17 cellular contexts compared by ENCODE assay signal in genomic region chr1:2112280-2112701, GRCh38.
DNase-seq lines count a peak whose midpoint lies in the region; ATAC-seq, FAIRE-seq and TF ChIP-seq lines count a peak whose summit lies in the region.
"Had no signal": no experiment of that assay in that cellular context is flagged by ENCODE, and none has a peak within 500 bp of the region (broad histone marks: within the 10 kb centered on the region; RNA-seq: fewer than 3 reads in every experiment).

No MANE protein-coding gene starts in this region.

- peaks cover 13 to 42% of the 10 kb centered on the region in 2 donors for H3K4me1 Mint-ChIP-seq in stimulated activated naive B cell treated with anti-CD40 and anti-IgM and Interleukin-4, amounts not matched to agents 10 μg/mL and 1 μg/mL and 100 μg/mL, for 72 hours

- TF ChIP-seq EP300 in GM12878 (IDR thresholded peaks at IDR 0.05; ENCODE audit: borderline replicate concordance in 1 of 2, control insufficient read depth in 1 of 2, low read depth in 2 of 2, low read length in 2 of 2), result no peak

- in situ Hi-C loops in GM12878 (cut with MboI), result no loop called here

- no peak for TF ChIP-seq RAD21 in GM12878 (IDR thresholded peaks at IDR 0.05; ENCODE audit: insufficient read depth, low read depth, low read length)

- no peaks in the 10 kb centered on the region for H3K9me3 Mint-ChIP-seq in stimulated activated naive B cell treated with anti-CD40 and anti-IgM and Interleukin-4, amounts not matched to agents 10 μg/mL and 1 μg/mL and 100 μg/mL, for 72 hours
- H3K9me3 Mint-ChIP-seq: activated naive CD4-positive, alpha-beta T cell treated with anti-CD3 and anti-CD28 coated beads, Interleukin-2, amount 50 U/mL, for 72 hours; effector memory CD8-positive, alpha-beta T cell; H9 had no signal

- no peaks in the 10 kb centered on the region for H3K9me3 ChIP-seq in right atrium auricular region
- no peaks in the 10 kb centered on the region for H3K9me3 ChIP-seq in GM12878 (replicated peaks; ENCODE audit: control insufficient read depth, insufficient read depth, low read length)
- H3K9me3 ChIP-seq: vagina had no signal

- H3K79me2 ChIP-seq in GM12878 (ENCODE audit: control insufficient read depth, insufficient read depth, low read length), result no peaks in the 10 kb centered on the region

- DNase-seq in Right ventricle myocardium superior (peak; percentile 16), right atrium auricular region (ENCODE audit: low spot score) (no peak), NAMALWA (ENCODE audit: low spot score) (peak; percentile 80), GM12878 (ENCODE audit: low read depth, low spot score) (peak; percentile 28), foreskin melanocyte (no peak)
- peak; percentile 45 for DNase-seq in stimulated activated naive B cell treated with anti-CD40 and anti-IgM and Interleukin-4, amounts not matched to agents 10 μg/mL and 1 μg/mL and 100 μg/mL, for 72 hours
- DNase-seq in activated CD4-positive, alpha-beta T cell treated with anti-CD3 and anti-CD28 coated beads for 48 hours, result no peak
- DNase-seq: activated T-cell treated with anti-CD3 and anti-CD28 coated beads for 4 hours; effector memory CD8-positive, alpha-beta T cell; H9; mammary epithelial cell; stimulated activated naive CD4-positive, alpha-beta T cell treated with Interleukin-2 at 50 U/mL for 16 hours had no signal

- TF ChIP-seq CTCF in right atrium auricular region (IDR thresholded peaks at IDR 0.05) (no peak), GM12878 (IDR thresholded peaks at IDR 0.05 in 2 of 3, conservative IDR thresholded peaks at IDR 0.05 in 1 of 3; ENCODE audit: control insufficient read depth in 2 of 3, extremely low read depth in 1 of 3, insufficient read depth in 1 of 3, low read depth in 3 of 3, low read length in 3 of 3) (no peak)

- no peaks in the 10 kb centered on the region for H4K20me1 ChIP-seq in GM12878 (ENCODE audit: control insufficient read depth, insufficient read depth)

- CTCF ChIA-PET in GM12878 (lab: Yijun Ruan, JAX), result no interaction called here

- H3K9ac ChIP-seq in GM12878 (ENCODE audit: control insufficient read depth, insufficient read depth, low read length), result peak overlapping the region; percentile 14; the same call in 1 of the 2 replicates

- no TSS peak for BruUV-seq in GM12878 (replicated peaks; lab: Mats Ljungman, UMichigan)

- peak overlapping the region; percentile 56 to 71 for H3K4me3 Mint-ChIP-seq in stimulated activated naive B cell treated with anti-CD40 and anti-IgM and Interleukin-4, amounts not matched to agents 10 μg/mL and 1 μg/mL and 100 μg/mL, for 72 hours
- H3K4me3 Mint-ChIP-seq: effector memory CD8-positive, alpha-beta T cell; H9 had no signal

- H3K36me3 ChIP-seq in right atrium auricular region (no peaks in the 10 kb centered on the region), GM12878 (ENCODE audit: control insufficient read depth in 2 of 2, insufficient read depth in 2 of 2, low read length in 1 of 2) (no peaks in the 10 kb centered on the region)
- H3K36me3 ChIP-seq: vagina had no signal

- POLR2A ChIA-PET in GM12878 (lab: Charles Lee), result no interaction called here

- no peak for TF ChIP-seq POLR2A in GM12878 (IDR thresholded peaks at IDR 0.05; ENCODE audit: low read depth, low read length)

- H3K4me1 ChIP-seq in right atrium auricular region, result no peaks in the 10 kb centered on the region
- H3K4me1 ChIP-seq in GM12878 (ENCODE audit: control insufficient read depth, insufficient read depth, low read length), result peaks cover 7% of the 10 kb centered on the region
- H3K4me1 ChIP-seq: vagina had no signal

- WGBS in GM12878 (ENCODE audit: insufficient coverage, insufficient replicate concordance, low lambda C conversion rate, missing lambda C conversion rate), result 36% methylated on average over 16 of the region's 17 CpGs

- H3K27ac ChIP-seq in right atrium auricular region (no peak overlapping the region), GM12878 (ENCODE audit: control insufficient read depth, insufficient read depth) (no peak overlapping the region; the same call in 1 of the 2 replicates)
- H3K27ac ChIP-seq: vagina had no signal

- FAIRE-seq in GM12878 (lab: Jason Lieb, UNC), result no peak
- FAIRE-seq: A204.1, bronchial epithelial cell had no signal

- H3K4me3 ChIP-seq in right atrium auricular region (no peak overlapping the region), GM12878 (no peak overlapping the region)
- H3K4me3 ChIP-seq: vagina had no signal

- intact Hi-C loops in Right ventricle myocardium superior (cut with DNase I), result no loop called here
- intact Hi-C loops in GM12878 (cut with micrococcal nuclease; ENCODE audit: unreplicated experiment), result no loop called here

- H3K27me3 ChIP-seq in right atrium auricular region, result no peaks in the 10 kb centered on the region
- H3K27me3 ChIP-seq in GM12878 (replicated peaks in 1 of 2; ENCODE audit: control insufficient read depth in 2 of 2, insufficient read depth in 2 of 2, low read length in 1 of 2), result no peaks in the 10 kb centered on the region
- H3K27me3 ChIP-seq: vagina had no signal

- SMC1A ChIA-PET in GM12878 (lab: Charles Lee; ENCODE audit: uncharacterized antibody, unreplicated experiment), result no interaction called here

- peak overlapping the region; percentile 30 for H3K4me2 ChIP-seq in GM12878 (ENCODE audit: control insufficient read depth, insufficient read depth)

- H3K36me3 Mint-ChIP-seq in stimulated activated naive B cell treated with anti-CD40 and anti-IgM and Interleukin-4, amounts not matched to agents 10 μg/mL and 1 μg/mL and 100 μg/mL, for 72 hours, result peaks cover 4 to 16% of the 10 kb centered on the region in 2 donors
- H3K36me3 Mint-ChIP-seq: activated naive CD4-positive, alpha-beta T cell treated with anti-CD3 and anti-CD28 coated beads, Interleukin-2, amount 50 U/mL, for 72 hours had no signal

- H3K27ac Mint-ChIP-seq in stimulated activated naive B cell treated with anti-CD40 and anti-IgM and Interleukin-4, amounts not matched to agents 10 μg/mL and 1 μg/mL and 100 μg/mL, for 72 hours, result peak overlapping the region; percentile 91
- H3K27ac Mint-ChIP-seq: activated naive CD4-positive, alpha-beta T cell treated with anti-CD3 and anti-CD28 coated beads, Interleukin-2, amount 50 U/mL, for 72 hours had no signal

- no peak for ATAC-seq in Right ventricle myocardium superior (ENCODE audit: poor library complexity)
- ATAC-seq in GM12878, result peak; percentile 69
- ATAC-seq in stimulated activated naive B cell treated with anti-CD40 and anti-IgM and Interleukin-4, amounts not matched to agents 10 μg/mL and 1 μg/mL and 100 μg/mL, for 72 hours (replicated peaks), result peak; percentile 90 to 91
- ATAC-seq in GM19397 (IDR thresholded peaks at IDR 0.05; ENCODE audit: unreplicated experiment), result no peak
- ATAC-seq: activated naive CD4-positive, alpha-beta T cell treated with anti-CD3 and anti-CD28 coated beads, Interleukin-2, amount 50 U/mL, for 72 hours; effector memory CD8-positive, alpha-beta T cell had no signal

- H3K27me3 Mint-ChIP-seq in stimulated activated naive B cell treated with anti-CD40 and anti-IgM and Interleukin-4, amounts not matched to agents 10 μg/mL and 1 μg/mL and 100 μg/mL, for 72 hours, result no peaks in the 10 kb centered on the region
- H3K27me3 Mint-ChIP-seq: effector memory CD8-positive, alpha-beta T cell had no signal

- no peak overlapping the region; the same call in 1 of the 2 replicates for H2AFZ ChIP-seq in GM12878 (ENCODE audit: control insufficient read depth, low read depth, low read length)

- RAD21 ChIA-PET in GM12878 (lab: Charles Lee; ENCODE audit: unreplicated experiment), result no interaction called here

TF ChIP-seq in GM12878, 131 proteins besides CTCF, POLR2A, EP300 and RAD21:
- TF ChIP-seq SPI1 (IDR thresholded peaks at IDR 0.05; ENCODE audit: borderline replicate concordance, insufficient read depth, low read depth, low read length) (peak; percentile 91), ZNF384 (IDR thresholded peaks at IDR 0.05; ENCODE audit: borderline replicate concordance, low read depth, low read length) (peak; percentile 47), RUNX3 (IDR thresholded peaks at IDR 0.05; ENCODE audit: low read length) (peak; percentile 17; the same call in 1 of the 2 replicates)
- TF ChIP-seq, protein P1, sequence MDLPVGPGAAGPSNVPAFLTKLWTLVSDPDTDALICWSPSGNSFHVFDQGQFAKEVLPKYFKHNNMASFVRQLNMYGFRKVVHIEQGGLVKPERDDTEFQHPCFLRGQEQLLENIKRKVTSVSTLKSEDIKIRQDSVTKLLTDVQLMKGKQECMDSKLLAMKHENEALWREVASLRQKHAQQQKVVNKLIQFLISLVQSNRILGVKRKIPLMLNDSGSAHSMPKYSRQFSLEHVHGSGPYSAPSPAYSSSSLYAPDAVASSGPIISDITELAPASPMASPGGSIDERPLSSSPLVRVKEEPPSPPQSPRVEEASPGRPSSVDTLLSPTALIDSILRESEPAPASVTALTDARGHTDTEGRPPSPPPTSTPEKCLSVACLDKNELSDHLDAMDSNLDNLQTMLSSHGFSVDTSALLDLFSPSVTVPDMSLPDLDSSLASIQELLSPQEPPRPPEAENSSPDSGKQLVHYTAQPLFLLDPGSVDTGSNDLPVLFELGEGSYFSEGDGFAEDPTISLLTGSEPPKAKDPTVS (IDR thresholded peaks at IDR 0.05; ENCODE audit: low read depth, low read length), result no peak

Comparison
In these comparisons a context has a peak if more than half of its experiments do, and no peak if none do; other contexts are left out.
1. DNase-seq: peak in Right ventricle myocardium superior (single experiment), NAMALWA (single experiment), GM12878 (single experiment) and stimulated activated naive B cell treated with anti-CD40 and anti-IgM and Interleukin-4, amounts not matched to agents 10 μg/mL and 1 μg/mL and 100 μg/mL, for 72 hours (single experiment); none in right atrium auricular region (single experiment), foreskin melanocyte (single experiment) and activated CD4-positive, alpha-beta T cell treated with anti-CD3 and anti-CD28 coated beads for 48 hours (single experiment).
2. ATAC-seq: peak in GM12878 (single experiment) and stimulated activated naive B cell treated with anti-CD40 and anti-IgM and Interleukin-4, amounts not matched to agents 10 μg/mL and 1 μg/mL and 100 μg/mL, for 72 hours (2 of 2); none in Right ventricle myocardium superior (single experiment) and GM19397 (single experiment).